In genomic region chr22:27881404-27881803, GRCh38 we compare ENCODE assay signal across 11 cellular contexts. TPM values are rescaled to one million over a fixed set of nuclear protein-coding genes. Genes with fewer than 3 reads are reported as not detected.
DNase-seq lines count a peak whose midpoint lies in the region; ATAC-seq, FAIRE-seq and TF ChIP-seq lines count a peak whose summit lies in the region.
"Had no signal": no experiment of that assay in that cellular context is flagged by ENCODE, and none has a peak within 500 bp of the region (broad histone marks: within the 10 kb centered on the region; RNA-seq: fewer than 3 reads in every experiment).

No MANE protein-coding gene starts in this region.

- H3K27me3 Mint-ChIP-seq in chondrocyte (ENCODE audit: low read depth) = no peaks in the 10 kb centered on the region
- H3K27me3 Mint-ChIP-seq: dendritic cell treated with granulocyte-macrophage colony-stimulating factor and Interleukin-4, amounts not matched to agents 40 ng/mL and 50 ng/mL, for 4 days had no signal

- in situ Hi-C loops in gastrocnemius medialis (cut with MboI; ENCODE audit: low sequenced_read_pairs in 4 of 4) = loop anchor here (10.0 to 25.0 kb wide), 2 partner anchors 706 to 713 kb away; no protein-coding TSS in a partner anchor

- intact Hi-C loops in gastrocnemius medialis (cut with DNase I; ENCODE audit: low total_unique reads) = loop anchor here (1.0 to 10.0 kb wide), 3 partner anchors 128 to 1127 kb away; no protein-coding TSS in a partner anchor

- H3K9me3 Mint-ChIP-seq in chondrocyte (ENCODE audit: low read depth) = no peaks in the 10 kb centered on the region
- H3K9me3 Mint-ChIP-seq: dendritic cell treated with granulocyte-macrophage colony-stimulating factor and Interleukin-4, amounts not matched to agents 40 ng/mL and 50 ng/mL, for 4 days had no signal

- no peak overlapping the region for H3K4me3 Mint-ChIP-seq in chondrocyte (ENCODE audit: unreplicated experiment)
- H3K4me3 Mint-ChIP-seq: dendritic cell treated with granulocyte-macrophage colony-stimulating factor and Interleukin-4, amounts not matched to agents 40 ng/mL and 50 ng/mL, for 4 days had no signal

- H3K4me1 Mint-ChIP-seq in chondrocyte (ENCODE audit: low read depth) = peaks cover 67% of the 10 kb centered on the region

- H3K4me1 ChIP-seq in gastrocnemius medialis = peaks cover 20 to 28% of the 10 kb centered on the region in 2 donors

- TF ChIP-seq CTCF in chondrocyte (IDR thresholded peaks at IDR 0.05) = no peak
- TF ChIP-seq CTCF in gastrocnemius medialis (IDR thresholded peaks at IDR 0.05 in 4 of 5, conservative IDR thresholded peaks at IDR 0.05 in 1 of 5) = no peak

- H3K27me3 ChIP-seq in gastrocnemius medialis = no peaks in the 10 kb centered on the region
- H3K27me3 ChIP-seq: SJSA1 had no signal

- DNase-seq in H4 (ENCODE audit: low spot score) (peak; percentile 16), chondrocyte (ENCODE audit: low spot score) (no peak), inferior parietal cortex (ENCODE audit: extremely low spot score) (peak; percentile 84), gastrocnemius medialis (peak in 1 of 2 donors; percentile 23), D341Med (ENCODE audit: low spot score) (no peak), T-helper 1 cell (no peak), H54 (ENCODE audit: insufficient read length, low spot score) (no peak)
- DNase-seq: NCI-H2029 had no signal

- no peak for FAIRE-seq in H54 (lab: Jason Lieb, UNC)

- H3K27ac Mint-ChIP-seq in chondrocyte (ENCODE audit: unreplicated experiment) = peak overlapping the region; percentile 49
- H3K27ac Mint-ChIP-seq: dendritic cell treated with granulocyte-macrophage colony-stimulating factor and Interleukin-4, amounts not matched to agents 40 ng/mL and 50 ng/mL, for 4 days had no signal

- no peaks in the 10 kb centered on the region for H3K9me3 ChIP-seq in gastrocnemius medialis
- H3K9me3 ChIP-seq: SJSA1 had no signal

- H3K4me3 ChIP-seq in gastrocnemius medialis = no peak overlapping the region
- H3K4me3 ChIP-seq: SJSA1 had no signal

- H3K36me3 ChIP-seq in gastrocnemius medialis = no peaks in the 10 kb centered on the region

- TF ChIP-seq POLR2A in gastrocnemius medialis (IDR thresholded peaks at IDR 0.05) = no peak
- TF ChIP-seq POLR2A in H54 (IDR thresholded peaks at IDR 0.05; ENCODE audit: low read depth, low read length) = no peak

- H3K36me3 Mint-ChIP-seq in chondrocyte (ENCODE audit: low read depth) = peaks cover 6% of the 10 kb centered on the region

- no peak for ATAC-seq in gastrocnemius medialis
- ATAC-seq in GM18517 (IDR thresholded peaks at IDR 0.05; ENCODE audit: unreplicated experiment) = no peak

- H3K27ac ChIP-seq in gastrocnemius medialis = peak overlapping the region; percentile 26 to 43 (median 38)
- H3K27ac ChIP-seq: SJSA1 had no signal

RNA-seq across cellular contexts. Expression of gene PITPNB, which starts 37.7 kb away (rescaled TPM):
- total RNA-seq in H4 (2014; rRNA removed; shearing (Covaris generic)) = 10.3 and 14.2 TPM in 2 replicates
- total RNA-seq in chondrocyte (77.9 to 95.8 TPM (median 78.7 TPM) in 3 replicates), gastrocnemius medialis (10 to 100 TPM; 12.1 to 18.7 (median 16.1) TPM)

Comparison
In these comparisons a context has a peak if more than half of its experiments do, and no peak if none do; other contexts are left out.
1. DNase-seq: peak in H4 (single experiment) and inferior parietal cortex (single experiment); none in chondrocyte (single experiment), D341Med (single experiment), T-helper 1 cell (0 of 5) and H54 (single experiment).